Comparison of ENCODE assay signal across 10 cellular contexts in the genomic region with DNA sequence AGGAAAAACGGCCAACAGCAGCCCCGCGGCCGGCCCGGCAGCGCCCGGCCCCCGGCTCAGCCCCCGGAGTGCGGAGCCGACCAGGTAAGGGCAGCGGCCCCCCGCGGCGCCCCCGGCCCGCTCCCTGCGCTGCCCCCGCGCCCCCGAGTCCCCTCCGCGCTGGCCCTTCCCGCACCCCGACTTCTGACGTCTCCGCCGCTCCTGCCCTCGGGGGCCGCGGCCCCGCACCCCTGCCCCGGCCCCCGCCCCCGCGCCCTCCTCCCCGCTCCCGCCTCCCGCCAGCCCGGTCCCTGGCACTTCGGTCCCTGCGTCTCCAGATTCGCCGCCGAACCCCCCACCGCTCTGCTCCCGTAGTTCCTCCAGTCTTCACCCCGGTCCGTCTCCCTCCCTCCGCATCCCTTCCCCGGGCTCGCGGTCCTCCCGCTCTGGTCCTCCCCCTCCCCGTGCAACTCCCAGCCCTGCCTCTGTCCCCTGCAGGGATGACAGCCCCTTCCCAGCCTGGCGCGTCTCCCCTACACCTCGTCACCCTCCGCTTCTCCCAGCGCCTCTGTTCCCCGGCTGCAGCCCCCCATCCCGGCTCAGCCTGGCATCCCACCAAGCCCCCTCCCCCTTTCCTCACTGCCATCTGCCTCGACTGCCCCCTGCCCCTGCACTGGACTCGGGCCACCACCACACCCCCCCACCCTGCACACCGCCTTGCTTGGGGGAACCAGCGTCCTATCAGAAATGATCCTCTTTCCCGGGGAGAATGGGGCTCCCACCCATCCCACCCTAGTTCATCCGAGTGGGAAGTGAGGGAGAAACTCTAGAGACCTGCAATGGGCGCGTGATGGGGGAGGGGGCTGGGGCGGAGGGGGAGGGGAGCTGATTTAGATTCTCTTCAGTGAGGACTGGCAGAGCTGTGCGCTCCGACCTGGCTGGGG. TPM values are rescaled to one million over a fixed set of nuclear protein-coding genes. Genes with fewer than 3 reads are reported as not detected.
DNase-seq lines count a peak whose midpoint lies in the region; ATAC-seq, FAIRE-seq and TF ChIP-seq lines count a peak whose summit lies in the region.
"Had no signal": no experiment of that assay in that cellular context is flagged by ENCODE, and none has a peak within 500 bp of the region (broad histone marks: within the 10 kb centered on the region; RNA-seq: fewer than 3 reads in every experiment).

No MANE protein-coding gene starts in this region.

- CTCF ChIA-PET in PC-3 (lab: Charles Lee), result interaction anchor here (0.6 to 1.2 kb wide), 4 partner anchors 173 to 682 kb away, joined by 3 to 6 read pairs (median 5); no protein-coding TSS in a partner anchor

- peaks cover 2% of the 10 kb centered on the region for H3K4me1 ChIP-seq in astrocyte (ENCODE audit: insufficient read depth, low read length)
- peaks cover 13% of the 10 kb centered on the region for H3K4me1 ChIP-seq in mesenchymal stem cell (ENCODE audit: control insufficient read depth, insufficient read depth, low read depth, low read length)
- H3K4me1 ChIP-seq in upper lobe of right lung, result peaks cover 2% of the 10 kb centered on the region
- no peaks in the 10 kb centered on the region for H3K4me1 ChIP-seq in PC-3 (ENCODE audit: insufficient read depth, low read length)

- H3K27ac Mint-ChIP-seq in astrocyte (ENCODE audit: unreplicated experiment) (no peak overlapping the region), osteocyte (ENCODE audit: unreplicated experiment) (no peak overlapping the region)

- peak overlapping the region; percentile 19 for H4K8ac ChIP-seq in mesenchymal stem cell (ENCODE audit: low read length)

- peak overlapping the region; percentile 18 for H4K91ac ChIP-seq in mesenchymal stem cell (ENCODE audit: low read length)

- no peak for FAIRE-seq in astrocyte (lab: Jason Lieb, UNC)

- peak overlapping the region in 1 of 2 experiments; percentile 65 for H3K18ac ChIP-seq in mesenchymal stem cell (ENCODE audit: low read depth in 1 of 2, low read length in 2 of 2)

- peak overlapping the region; percentile 23 for H2BK120ac ChIP-seq in mesenchymal stem cell (ENCODE audit: low read depth, low read length)

- peak overlapping the region in 1 of 2 experiments; percentile 57 for H3K14ac ChIP-seq in mesenchymal stem cell (ENCODE audit: low read length in 2 of 2)

- H3K4ac ChIP-seq in mesenchymal stem cell (ENCODE audit: low read depth in 1 of 2, low read length in 2 of 2), result no peak overlapping the region

- no peaks in the 10 kb centered on the region for H3K36me3 Mint-ChIP-seq in astrocyte (ENCODE audit: low read depth, unreplicated experiment)
- H3K36me3 Mint-ChIP-seq in osteocyte (ENCODE audit: unreplicated experiment), result no peaks in the 10 kb centered on the region

- H3K9me3 ChIP-seq in astrocyte (ENCODE audit: insufficient read depth, low read depth, low read length) (no peaks in the 10 kb centered on the region), mesenchymal stem cell (ENCODE audit: control insufficient read depth, low read length) (no peaks in the 10 kb centered on the region), upper lobe of right lung (no peaks in the 10 kb centered on the region), PC-3 (ENCODE audit: low read length) (no peaks in the 10 kb centered on the region)

- H3K4me2 ChIP-seq in astrocyte (ENCODE audit: low read length) (peak overlapping the region; percentile 80), mesenchymal stem cell (ENCODE audit: low read length, poor library complexity, severe bottlenecking) (peak overlapping the region; percentile 80), PC-3 (ENCODE audit: low read length) (no peak overlapping the region)

- no peak overlapping the region for H3K9ac ChIP-seq in astrocyte (ENCODE audit: low read length)
- H3K9ac ChIP-seq in mesenchymal stem cell (ENCODE audit: low read length), result no peak overlapping the region
- H3K9ac ChIP-seq in PC-3 (ENCODE audit: low read length), result no peak overlapping the region

- peaks cover 10% of the 10 kb centered on the region for H3K27me3 ChIP-seq in astrocyte (ENCODE audit: insufficient read depth, low read length)
- peaks cover 20 to 66% of the 10 kb centered on the region in 2 experiments for H3K27me3 ChIP-seq in mesenchymal stem cell (ENCODE audit: control insufficient read depth in 1 of 2, insufficient read depth in 1 of 2, low read length in 2 of 2)
- H3K27me3 ChIP-seq in upper lobe of right lung, result peaks cover 52% of the 10 kb centered on the region
- H3K27me3 ChIP-seq in PC-3 (ENCODE audit: low read length), result peaks cover 67% of the 10 kb centered on the region

- H4K20me1 ChIP-seq in astrocyte (ENCODE audit: insufficient read depth, low read length) (no peaks in the 10 kb centered on the region), PC-3 (ENCODE audit: low read length) (no peaks in the 10 kb centered on the region)

- H2AFZ ChIP-seq in astrocyte (ENCODE audit: low read depth, low read length) (no peak overlapping the region), mesenchymal stem cell (ENCODE audit: low read depth, low read length) (no peak overlapping the region), PC-3 (ENCODE audit: low read length) (no peak overlapping the region)

- no peaks in the 10 kb centered on the region for H3K9me2 ChIP-seq in PC-3 (replicated peaks; ENCODE audit: low read length)

- 8% methylated on average over 28 of the region's 73 CpGs for WGBS in mesenchymal stem cell

- H3K79me2 ChIP-seq in astrocyte (ENCODE audit: insufficient read depth, low read length) (no peaks in the 10 kb centered on the region), PC-3 (ENCODE audit: low read length) (no peaks in the 10 kb centered on the region)

- peaks cover 4% of the 10 kb centered on the region for H3K4me1 Mint-ChIP-seq in astrocyte (ENCODE audit: low read depth, unreplicated experiment)
- H3K4me1 Mint-ChIP-seq in osteocyte (ENCODE audit: unreplicated experiment), result peaks cover 2% of the 10 kb centered on the region

- ATAC-seq in left ventricle myocardium superior (no peak), upper lobe of right lung (no peak), PC-3 (no peak)

- H2BK12ac ChIP-seq in mesenchymal stem cell (ENCODE audit: low read length in 2 of 2), result peak overlapping the region in 1 of 2 experiments; percentile 54

- intact Hi-C loops in cardiac septum (cut with DNase I), result loop anchor here (1.0 to 5.0 kb wide), 6 partner anchors 50 to 680 kb away; no protein-coding TSS in a partner anchor
- intact Hi-C loops in left ventricle myocardium superior (cut with micrococcal nuclease), result loop anchor here (10.0 kb wide), 1 partner anchor 433 kb away; no protein-coding TSS in a partner anchor
- intact Hi-C loops in upper lobe of right lung (cut with DNase I), result loop anchor here (5.0 kb wide), 1 partner anchor 175 kb away; no protein-coding TSS in a partner anchor
- intact Hi-C loops in PC-3 (cut with micrococcal nuclease), result loop anchor here (1.0 to 2.0 kb wide), 4 partner anchors 173 to 683 kb away; no protein-coding TSS in a partner anchor

- no TSS peak for BruUV-seq in PC-3 (replicated peaks; lab: Mats Ljungman, UMichigan)

- no peak overlapping the region for H3K27ac ChIP-seq in astrocyte (ENCODE audit: low read depth, low read length)
- no peak overlapping the region for H3K27ac ChIP-seq in mesenchymal stem cell (ENCODE audit: low read length, poor library complexity, severe bottlenecking)
- H3K27ac ChIP-seq in upper lobe of right lung, result no peak overlapping the region
- H3K27ac ChIP-seq in PC-3 (ENCODE audit: low read length), result no peak overlapping the region
- H3K27ac ChIP-seq: HL-60 had no signal

- no peaks in the 10 kb centered on the region for H3K36me3 ChIP-seq in astrocyte (ENCODE audit: insufficient read depth, low read length)
- no peaks in the 10 kb centered on the region for H3K36me3 ChIP-seq in mesenchymal stem cell (ENCODE audit: control insufficient read depth in 1 of 2, insufficient read depth in 2 of 2, low read depth in 1 of 2, low read length in 2 of 2)
- H3K36me3 ChIP-seq in upper lobe of right lung, result no peaks in the 10 kb centered on the region
- H3K36me3 ChIP-seq in PC-3 (ENCODE audit: low read depth, low read length), result no peaks in the 10 kb centered on the region

- no peak overlapping the region for H2BK5ac ChIP-seq in mesenchymal stem cell (ENCODE audit: low read depth, low read length, poor library complexity, severe bottlenecking)

- no peak overlapping the region for H3K23ac ChIP-seq in mesenchymal stem cell (ENCODE audit: low read length in 2 of 2)

- peaks cover 51% of the 10 kb centered on the region for H3K27me3 Mint-ChIP-seq in astrocyte (ENCODE audit: low read depth, unreplicated experiment)
- peaks cover 32% of the 10 kb centered on the region for H3K27me3 Mint-ChIP-seq in osteocyte (ENCODE audit: unreplicated experiment)

- TF ChIP-seq CTCF in astrocyte (IDR thresholded peaks at IDR 0.05; ENCODE audit: insufficient read depth, low read depth, low read length) (no peak), upper lobe of right lung (IDR thresholded peaks at IDR 0.05) (no peak), osteocyte (IDR thresholded peaks at IDR 0.05) (no peak), PC-3 (conservative IDR thresholded peaks at IDR 0.05; ENCODE audit: low read depth, low read length) (no peak)

- DNase-seq in cardiac septum (ENCODE audit: low spot score), result peak; percentile 57
- no peak for DNase-seq in left ventricle myocardium superior
- DNase-seq in astrocyte (ENCODE audit: low read depth), result no peak
- no peak for DNase-seq in mesenchymal stem cell
- DNase-seq in upper lobe of right lung, result peak; percentile 65
- DNase-seq in foreskin melanocyte, result no peak
- no peak for DNase-seq in osteocyte (ENCODE audit: extremely low spot score, unreplicated experiment)
- DNase-seq in PC-3, result no peak
- DNase-seq: cortex of kidney had no signal

- no peaks in the 10 kb centered on the region for H3F3A ChIP-seq in PC-3 (ENCODE audit: low read length, unreplicated experiment)

- no peak overlapping the region for H2AK5ac ChIP-seq in mesenchymal stem cell (ENCODE audit: low read length, severe bottlenecking)

- H3K4me3 Mint-ChIP-seq in astrocyte (ENCODE audit: unreplicated experiment) (peak overlapping the region; percentile 64), osteocyte (ENCODE audit: unreplicated experiment) (no peak overlapping the region)

- H2BK15ac ChIP-seq in mesenchymal stem cell (ENCODE audit: low read depth, poor library complexity, severe bottlenecking), result peak overlapping the region; percentile 78

- POLR2A ChIA-PET in PC-3 (lab: Charles Lee; ENCODE audit: unreplicated experiment), result no interaction called here

- no peaks in the 10 kb centered on the region for H3K79me1 ChIP-seq in mesenchymal stem cell (replicated peaks; ENCODE audit: low read length, poor library complexity, severe bottlenecking)

- no peak overlapping the region for H3K4me3 ChIP-seq in astrocyte (ENCODE audit: insufficient read depth, low read depth, low read length)
- H3K4me3 ChIP-seq in mesenchymal stem cell (ENCODE audit: insufficient read depth in 1 of 2, low read depth in 1 of 2, low read length in 2 of 2), result peak overlapping the region in 1 of 2 experiments; percentile 56
- H3K4me3 ChIP-seq in upper lobe of right lung, result peak overlapping the region; percentile 28
- no peak overlapping the region for H3K4me3 ChIP-seq in PC-3 (ENCODE audit: low read length)

- no peaks in the 10 kb centered on the region for H3K9me3 Mint-ChIP-seq in astrocyte (ENCODE audit: unreplicated experiment)
- H3K9me3 Mint-ChIP-seq in osteocyte (ENCODE audit: unreplicated experiment), result no peaks in the 10 kb centered on the region

RNA-seq across cellular contexts. Expression of a gene that starts 0.5 kb away (rescaled TPM):
- total RNA-seq in cardiac septum (0.40 TPM), left ventricle myocardium superior (0.22 TPM), astrocyte (2.2 and 3.9 TPM in 2 replicates), upper lobe of right lung (4.3 TPM), osteocyte (0.11 TPM in 1 of 2 replicates, not detected in the other), PC-3 (2014; rRNA removed) (not detected in 2 replicates)
- 0.26 TPM for polyA plus RNA-seq in mesenchymal stem cell (2013, experiment 1 of 2)
- 0.23 TPM for polyA plus RNA-seq in mesenchymal stem cell (2013, experiment 2 of 2)

Comparison
In these comparisons a context has a peak if more than half of its experiments do, and no peak if none do; other contexts are left out.
1. DNase-seq: peak in cardiac septum (single experiment) and upper lobe of right lung (single experiment); none in left ventricle myocardium superior (single experiment), astrocyte (single experiment), mesenchymal stem cell (single experiment), foreskin melanocyte (single experiment), osteocyte (single experiment) and PC-3 (single experiment).